1 cellular context compared by ENCODE assay signal in genomic region chr21:16280731-16281130, GRCh38.
TF ChIP-seq lines count a peak whose summit lies in the region.

No MANE protein-coding gene starts in this region.

TF ChIP-seq in H1, 55 proteins besides CTCF, POLR2A, EP300 and RAD21 (continued from another document):
- no peak for TF ChIP-seq USF2 (IDR thresholded peaks at IDR 0.05; ENCODE audit: low read length)
- no peak for TF ChIP-seq SIX5 (IDR thresholded peaks at IDR 0.05; ENCODE audit: low read depth, low read length)
- no peak for TF ChIP-seq SUZ12 (IDR thresholded peaks at IDR 0.05; ENCODE audit: low read length)
- TF ChIP-seq SIN3A (conservative IDR thresholded peaks at IDR 0.05 in 1 of 2, IDR thresholded peaks at IDR 0.05 in 1 of 2; ENCODE audit: low read depth in 1 of 2, low read length in 2 of 2) = no peak
- no peak for TF ChIP-seq TAF7 (optimal IDR thresholded peaks at IDR 0.05; ENCODE audit: borderline replicate concordance, low read depth, low read length)
- TF ChIP-seq HDAC6 (IDR thresholded peaks at IDR 0.05; ENCODE audit: low read depth, low read length) = no peak
- TF ChIP-seq NRF1 (IDR thresholded peaks at IDR 0.05; ENCODE audit: low read depth, low read length) = no peak
- no peak for TF ChIP-seq ATF3 (IDR thresholded peaks at IDR 0.05; ENCODE audit: insufficient read depth, low read depth, low read length)
